In genomic region chr5:140153255-140153654, GRCh38 we compare ENCODE assay signal across 2 cellular contexts.
TF ChIP-seq lines count a peak whose summit lies in the region.

No MANE protein-coding gene starts in this region.

TF ChIP-seq in K562, 482 proteins besides CTCF, POLR2A, EP300 and RAD21 (continues in another document):
- peak in 1 of 2 experiments; percentile 24; a peak in 2 of 4 replicates for TF ChIP-seq NRF1 (conservative IDR thresholded peaks at IDR 0.05 in 1 of 2, IDR thresholded peaks at IDR 0.05 in 1 of 2)
- no peak for TF ChIP-seq ZNF717 (CRISPR knock-in tag; IDR thresholded peaks at IDR 0.05)
- TF ChIP-seq PML (IDR thresholded peaks at IDR 0.05; ENCODE audit: low read length) = no peak
- TF ChIP-seq SRF (CRISPR knock-in tag; IDR thresholded peaks at IDR 0.05) = peak in 1 of 2 experiments; percentile 80; a peak in 1 of 4 replicates
- TF ChIP-seq TFAP4 (CRISPR knock-in tag; IDR thresholded peaks at IDR 0.05; ENCODE audit: borderline replicate concordance) = no peak
- peak; percentile 93 for TF ChIP-seq CEBPG (CRISPR knock-in tag; IDR thresholded peaks at IDR 0.05)
- peak in 1 of 2 experiments; percentile 94; a peak in 2 of 4 replicates for TF ChIP-seq CEBPG (tag; conservative IDR thresholded peaks at IDR 0.05 in 1 of 2, IDR thresholded peaks at IDR 0.05 in 1 of 2)
- TF ChIP-seq NR2F6 (CRISPR knock-in tag; IDR thresholded peaks at IDR 0.05) = no peak
- no peak for TF ChIP-seq MTA3 (IDR thresholded peaks at IDR 0.05; ENCODE audit: borderline replicate concordance)
- TF ChIP-seq SRSF3 (IDR thresholded peaks at IDR 0.05; ENCODE audit: insufficient read depth, low read length) = no peak
- peak; percentile 54 for TF ChIP-seq ZEB2 (IDR thresholded peaks at IDR 0.05)
- TF ChIP-seq MCM3 (IDR thresholded peaks at IDR 0.05) = no peak
- no peak for TF ChIP-seq ZNF224 (CRISPR knock-in tag; IDR thresholded peaks at IDR 0.05)
- TF ChIP-seq TGIF2 (CRISPR knock-in tag; IDR thresholded peaks at IDR 0.05) = no peak
- TF ChIP-seq ZNF778 (CRISPR knock-in tag; IDR thresholded peaks at IDR 0.05) = no peak
- TF ChIP-seq ATF3 (IDR thresholded peaks at IDR 0.05) = peak; percentile 90
- TF ChIP-seq ATF3 (CRISPR knock-in tag; conservative IDR thresholded peaks at IDR 0.05) = no peak
- TF ChIP-seq NFIC (IDR thresholded peaks at IDR 0.05) = peak; percentile 69
- no peak for TF ChIP-seq ESRRA (IDR thresholded peaks at IDR 0.05; ENCODE audit: borderline replicate concordance, low read depth)
- no peak for TF ChIP-seq CCAR2 (IDR thresholded peaks at IDR 0.05; ENCODE audit: low read depth, low read length)
- TF ChIP-seq ZNF398 (CRISPR knock-in tag; IDR thresholded peaks at IDR 0.05) = no peak
- TF ChIP-seq FOXJ2 (tag; IDR thresholded peaks at IDR 0.05) = no peak
- TF ChIP-seq XRCC5 (IDR thresholded peaks at IDR 0.05; ENCODE audit: low read depth, low read length) = no peak
- no peak for TF ChIP-seq TAF9B (IDR thresholded peaks at IDR 0.05; ENCODE audit: partially characterized antibody)
- peak; percentile 91 for TF ChIP-seq CTBP1 (IDR thresholded peaks at IDR 0.05; ENCODE audit: borderline replicate concordance)
- TF ChIP-seq FOXP4 (CRISPR knock-in tag; IDR thresholded peaks at IDR 0.05; ENCODE audit: borderline replicate concordance) = no peak
- no peak for TF ChIP-seq THAP12 (CRISPR knock-in tag; IDR thresholded peaks at IDR 0.05)
- peak; percentile 56 to 76; a peak in 2 of 4 replicates for TF ChIP-seq TRIM24 (IDR thresholded peaks at IDR 0.05)
- no peak for TF ChIP-seq SIRT6 (IDR thresholded peaks at IDR 0.05; ENCODE audit: low read depth, low read length)
- TF ChIP-seq CEBPB (tag; IDR thresholded peaks at IDR 0.05) = no peak
- no peak for TF ChIP-seq CSDE1 (IDR thresholded peaks at IDR 0.05)

TF ChIP-seq in SK-N-SH treated with all-trans-retinoic acid at 6 μM for 48 hours, 23 proteins besides CTCF, POLR2A, EP300 and RAD21:
- TF ChIP-seq CSRNP3 (CRISPR knock-in tag; IDR thresholded peaks at IDR 0.05) (no peak), OSR1 (CRISPR knock-in tag; IDR thresholded peaks at IDR 0.05) (no peak), TCF4 (CRISPR knock-in tag; IDR thresholded peaks at IDR 0.05; ENCODE audit: borderline replicate concordance) (no peak)
